In the genomic region with DNA sequence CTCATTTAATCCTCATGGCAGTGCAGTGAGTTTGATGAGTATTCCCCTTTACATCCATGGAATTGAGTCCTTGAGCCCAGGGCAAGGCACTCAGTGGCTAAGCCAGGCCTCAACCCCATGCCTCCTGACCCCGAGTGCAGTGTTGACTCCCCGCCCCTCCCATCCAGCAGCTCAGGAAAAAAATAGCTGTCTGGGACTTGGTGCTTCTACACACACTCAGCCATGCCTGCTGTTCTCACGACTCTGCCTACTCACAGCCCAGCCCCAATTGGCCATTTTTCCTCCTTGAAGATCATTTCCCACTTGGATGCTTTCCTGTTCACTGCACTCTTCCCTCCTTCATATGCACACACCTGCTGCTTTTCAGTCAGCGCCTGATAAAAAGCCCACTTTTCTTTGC, we compare ENCODE assay signal across 1 cellular context.
TF ChIP-seq lines count a peak whose summit lies in the region.

No MANE protein-coding gene starts in this region.

TF ChIP-seq in A549, 52 proteins besides CTCF, POLR2A, EP300 and RAD21 (continued from another document):
- no peak for TF ChIP-seq RNF2 (IDR thresholded peaks at IDR 0.05; ENCODE audit: borderline replicate concordance, low read depth)
- no peak for TF ChIP-seq ESRRA (IDR thresholded peaks at IDR 0.05; ENCODE audit: borderline replicate concordance, low read length)
- TF ChIP-seq EHMT2 (IDR thresholded peaks at IDR 0.05; ENCODE audit: low read depth), result no peak
- TF ChIP-seq ZC3H11A (IDR thresholded peaks at IDR 0.05), result no peak
- no peak for TF ChIP-seq MAZ (IDR thresholded peaks at IDR 0.05; ENCODE audit: borderline replicate concordance, low read depth, low read length)
